ENCODE assay signal across 9 cellular contexts in genomic region chr20:31566658-31567379, GRCh38. TPM values are rescaled to one million over a fixed set of nuclear protein-coding genes. Genes with fewer than 3 reads are reported as not detected.
DNase-seq lines count a peak whose midpoint lies in the region; ATAC-seq, FAIRE-seq and TF ChIP-seq lines count a peak whose summit lies in the region.
"Had no signal": no experiment of that assay in that cellular context is flagged by ENCODE, and none has a peak within 500 bp of the region (broad histone marks: within the 10 kb centered on the region; RNA-seq: fewer than 3 reads in every experiment).

No MANE protein-coding gene starts in this region.

- peak overlapping the region; percentile 93 to 99 for H3K27ac ChIP-seq in A549
- peak overlapping the region; percentile 88 for H3K27ac ChIP-seq in foreskin keratinocyte

- no peak for TF ChIP-seq EP300 in A549 (IDR thresholded peaks at IDR 0.05)

- no peak for TF ChIP-seq CTCF in A549 (IDR thresholded peaks at IDR 0.05)
- peak; percentile 52 for TF ChIP-seq CTCF in foreskin keratinocyte (conservative IDR thresholded peaks at IDR 0.05)

- no peaks in the 10 kb centered on the region for H3K27me3 ChIP-seq in foreskin keratinocyte

- TF ChIP-seq POLR2A in A549 (IDR thresholded peaks at IDR 0.05; ENCODE audit: low read length) = no peak

- no peak for FAIRE-seq in A549 (lab: Jason Lieb, UNC)
- no peak for FAIRE-seq in RCC 7860 (lab: Jason Lieb, UNC)
- FAIRE-seq: G401.6 had no signal

- POLR2A ChIA-PET in A549 (lab: Yijun Ruan, JAX) = interaction anchor here (0.6 to 7.0 kb wide), 5 partner anchors 8 to 45 kb away, joined by 3 to 113 read pairs (median 6); partner anchors contain the start of gene ID1

- H3K4me2 ChIP-seq in A549 = peak overlapping the region; percentile 61

- CTCF ChIA-PET in A549 (lab: Yijun Ruan, JAX) = interaction anchor here (1.2 to 28.4 kb wide), 10 partner anchors 10 to 156 kb away, joined by 3 to 903 read pairs (median 20); partner anchors contain the start of genes BCL2L1 and ID1

- WGBS in A549 (ENCODE audit: missing lambda C conversion rate) = 32% methylated on average over 9 of the region's 14 CpGs

- no peaks in the 10 kb centered on the region for H3K9me3 ChIP-seq in A549

- no peak for TF ChIP-seq RAD21 in A549 (conservative IDR thresholded peaks at IDR 0.05 in 1 of 2, IDR thresholded peaks at IDR 0.05 in 1 of 2)

- no peak for DNase-seq in A549 (ENCODE audit: low read depth in 1 of 2, low spot score in 1 of 2)
- DNase-seq in HK-2 (ENCODE audit: unreplicated experiment) = peak; percentile 66
- DNase-seq in RCC 7860 (ENCODE audit: low spot score) = peak; percentile 45
- DNase-seq in foreskin keratinocyte = peak in 1 of 2 donors; percentile 65
- no peak for DNase-seq in NCI-H524 (lab: John Stamatoyannopoulos, UW)
- DNase-seq in GM03348 (ENCODE audit: low spot score) = no peak
- DNase-seq in NCI-H1694 treated with DMSO at 0.1 percent for 48 hours (lab: John Stamatoyannopoulos, UW) = no peak

- H3K4me3 ChIP-seq in A549 = no peak overlapping the region

- H3K4me1 ChIP-seq in A549 (peaks cover 78% of the 10 kb centered on the region), foreskin keratinocyte (peaks cover 17% of the 10 kb centered on the region)

- ATAC-seq in A549 = peak; percentile 5 to 6; a peak in 3 of 6 replicates
- peak; percentile 75 for ATAC-seq in foreskin keratinocyte
- no peak for ATAC-seq in HG03159 (IDR thresholded peaks at IDR 0.05; ENCODE audit: unreplicated experiment)

TF ChIP-seq in A549, 52 proteins besides CTCF, POLR2A, EP300 and RAD21:
- 0 out of 5 replicates have a peak, but pooled peaks of 1 of the 2 experiments have one; percentile 30 for TF ChIP-seq JUN (IDR thresholded peaks at IDR 0.05)
- no peak for TF ChIP-seq ESRRA (IDR thresholded peaks at IDR 0.05; ENCODE audit: borderline replicate concordance, low read length)
- no peak for TF ChIP-seq FOSL2 (IDR thresholded peaks at IDR 0.05)
- peak; percentile 16; the same call in 1 of the 2 replicates for TF ChIP-seq FOSL2 (CRISPR knock-in tag; IDR thresholded peaks at IDR 0.05)

RNA-seq across cellular contexts. Expression of gene ID1, which starts 38.3 kb away (rescaled TPM):
- 237 and 250 TPM in 2 replicates for polyA plus RNA-seq in A549 (2011; rRNA removed)
- 951 and 1,146 TPM in 2 replicates for polyA plus RNA-seq in A549 (2012; cell fraction: cytosol; rRNA removed)
- 1,622 and 2,122 TPM in 2 replicates for polyA plus RNA-seq in A549 (2012; cell fraction: nucleus; rRNA removed)
- polyA plus RNA-seq in A549 (2017; fragmentation: RNase III; extraction: RNeasy Plus Mini Kit Qiagen cat#74134 plus additional on column Dnase treatment) = 257 to 432 TPM (median 387 TPM) in 3 replicates
- polyA minus RNA-seq in A549 (2011; rRNA and poly(A)+ RNA removed) = 188 and 250 TPM in 2 replicates
- 18.8 and 27.9 TPM in 2 replicates for total RNA-seq in foreskin keratinocyte
- 21.4 and 31.9 TPM in 2 replicates for polyA plus RNA-seq in foreskin keratinocyte

RNA-seq across cellular contexts. Expression of gene HM13, which starts 52.6 kb away (rescaled TPM):
- polyA plus RNA-seq in A549 (2011; rRNA removed) (164 and 229 TPM in 2 replicates), A549 (2017; fragmentation: RNase III; extraction: RNeasy Plus Mini Kit Qiagen cat#74134 plus additional on column Dnase treatment) (167 to 178 TPM (median 178 TPM) in 3 replicates), foreskin keratinocyte (132 and 150 TPM in 2 replicates)
- 140 and 200 TPM in 2 replicates for polyA plus RNA-seq in A549 (2012; cell fraction: cytosol; rRNA removed)
- 247 and 368 TPM in 2 replicates for polyA plus RNA-seq in A549 (2012; cell fraction: nucleus; rRNA removed)
- polyA minus RNA-seq in A549 (2011; rRNA and poly(A)+ RNA removed) = 177 and 217 TPM in 2 replicates
- 105 and 125 TPM in 2 replicates for total RNA-seq in foreskin keratinocyte

Comparison
In these comparisons a context has a peak if more than half of its experiments do, and no peak if none do; other contexts are left out.
1. DNase-seq: peak in HK-2 (single experiment) and RCC 7860 (single experiment); none in A549 (0 of 2), NCI-H524 (0 of 2), GM03348 (single experiment) and NCI-H1694 treated with DMSO at 0.1 percent for 48 hours (single experiment).